Comparison of ENCODE assay signal across 33 cellular contexts in genomic region chr1:99891997-99892396, GRCh38.
"Had no signal": no experiment of that assay in that cellular context is flagged by ENCODE, and none has a peak within 500 bp of the region (broad histone marks: within the 10 kb centered on the region; RNA-seq: fewer than 3 reads in every experiment).

No MANE protein-coding gene starts in this region.

- ATAC-seq: activated CD4-positive, alpha-beta T cell treated with anti-CD3 and anti-CD28 coated beads for 36 hours; activated CD4-positive, CD25-positive, alpha-beta regulatory T cell treated with anti-CD3 and anti-CD28 coated beads, Interleukin-2, amount 50 U/mL, for 24 hours; activated CD8-positive, alpha-beta memory T cell treated with anti-CD3 and anti-CD28 coated beads, Interleukin-2, amount 10 ng/mL, durations not matched to agents 7 days and 5 days; activated CD8-positive, alpha-beta T cell treated with anti-CD3 and anti-CD28 coated beads, Interleukin-2, amount 10 ng/mL, durations not matched to agents 7 days and 5 days; activated naive CD8-positive, alpha-beta T cell treated with anti-CD3 and anti-CD28 coated beads, Interleukin-2, amount 50 U/mL, for 24 hours; WTC11 had no signal

- H3K9me3 ChIP-seq: ascending aorta had no signal

- FAIRE-seq: bronchial epithelial cell, TTC549 had no signal

- DNase-seq: activated CD4-positive, alpha-beta memory T cell treated with anti-CD3 and anti-CD28 coated beads, Interleukin-2, amount 10 ng/mL, durations not matched to agents 7 days and 5 days; activated CD4-positive, alpha-beta T cell treated with anti-CD3 and anti-CD28 coated beads for 1 hour; activated CD4-positive, alpha-beta T cell treated with anti-CD3 and anti-CD28 coated beads for 36 hours; activated CD4-positive, alpha-beta T cell treated with anti-CD3 and anti-CD28 coated beads for 48 hours; activated CD4-positive, alpha-beta T cell treated with anti-CD3 and anti-CD28 coated beads, Interleukin-2, amount 10 ng/mL, durations not matched to agents 7 days and 5 days; activated CD4-positive, alpha-beta T cell treated with anti-CD3 and anti-CD28 coated beads, Interleukin-2, amount 50 U/mL, for 48 hours; activated CD4-positive, CD25-positive, alpha-beta regulatory T cell; activated CD8-positive, alpha-beta memory T cell treated with anti-CD3 and anti-CD28 coated beads for 24 hours; activated CD8-positive, alpha-beta memory T cell treated with anti-CD3 and anti-CD28 coated beads, Interleukin-2, amount 10 ng/mL, durations not matched to agents 7 days and 5 days; activated CD8-positive, alpha-beta T cell treated with anti-CD3 and anti-CD28 coated beads, Interleukin-2, amount 10 ng/mL, durations not matched to agents 7 days and 5 days; activated effector memory CD4-positive, alpha-beta T cell treated with Interleukin-2 at 50 U/mL for 16 hours; activated gamma-delta T cell; activated naive CD4-positive, alpha-beta T cell treated with anti-CD3 and anti-CD28 coated beads, Interleukin-2, amount 10 ng/mL, durations not matched to agents 7 days and 5 days; activated naive CD4-positive, alpha-beta T cell treated with Interleukin-2 at 50 U/mL for 16 hours; activated naive CD8-positive, alpha-beta T cell treated with anti-CD3 and anti-CD28 coated beads, Interleukin-2, amount 10 ng/mL, durations not matched to agents 7 days and 5 days; activated naive CD8-positive, alpha-beta T cell treated with anti-CD3 and anti-CD28 coated beads, Interleukin-2, amount 50 U/mL, for 24 hours; activated T-cell treated with anti-CD3 and anti-CD28 coated beads, Interleukin-2, amount 50 U/mL, for 24 hours; activated T-cell treated with anti-CD3 and anti-CD28 coated beads, Interleukin-2, amount 50 U/mL, for 48 hours; amygdala; anterior cingulate cortex; caudate nucleus; cerebellar nuclear complex; SW 1271; T-helper 1 cell; T-helper 2 cell; T-helper 9 cell; WERI-Rb-1 had no signal

- H3K27me3 ChIP-seq: ascending aorta, cardiac muscle cell had no signal

- H3K27ac ChIP-seq: ascending aorta, cardiac muscle cell, WERI-Rb-1 had no signal

- H3K4me3 ChIP-seq: ascending aorta, cardiac muscle cell had no signal

- H3K4me1 ChIP-seq: ascending aorta had no signal
